ENCODE assay signal across 1 cellular context in genomic region chr3:139267300-139268246, GRCh38.
TF ChIP-seq lines count a peak whose summit lies in the region.

No MANE protein-coding gene starts in this region.

TF ChIP-seq in HepG2, 621 proteins besides CTCF, POLR2A, EP300 and RAD21 (continued from another document):
- peak; percentile 43; the same call in 1 of the 2 replicates for TF ChIP-seq HNF4G (IDR thresholded peaks at IDR 0.05; ENCODE audit: borderline replicate concordance, low read depth, low read length)
- no peak for TF ChIP-seq HNF4G (CRISPR knock-in tag; IDR thresholded peaks at IDR 0.05; ENCODE audit: borderline replicate concordance, low read depth)
- no peak for TF ChIP-seq ZNF256 (CRISPR knock-in tag; conservative IDR thresholded peaks at IDR 0.05)
- no peak for TF ChIP-seq TEAD3 (CRISPR knock-in tag; optimal IDR thresholded peaks at IDR 0.05; ENCODE audit: borderline replicate concordance)
- TF ChIP-seq YEATS4 (CRISPR knock-in tag; IDR thresholded peaks at IDR 0.05; ENCODE audit: borderline replicate concordance), result no peak
- no peak for TF ChIP-seq GATA4 (IDR thresholded peaks at IDR 0.05; ENCODE audit: borderline replicate concordance, low read depth)
- TF ChIP-seq REL (CRISPR knock-in tag; conservative IDR thresholded peaks at IDR 0.05), result no peak
- no peak for TF ChIP-seq ZNF878 (CRISPR knock-in tag; IDR thresholded peaks at IDR 0.05)
- TF ChIP-seq ELF3 (CRISPR knock-in tag; IDR thresholded peaks at IDR 0.05), result no peak
- TF ChIP-seq TAF1 (CRISPR knock-in tag; IDR thresholded peaks at IDR 0.05), result no peak
- TF ChIP-seq ZNF543 (CRISPR knock-in tag; IDR thresholded peaks at IDR 0.05), result no peak
- TF ChIP-seq ATF6 (CRISPR knock-in tag; conservative IDR thresholded peaks at IDR 0.05), result no peak
- TF ChIP-seq MBD4 (IDR thresholded peaks at IDR 0.05; ENCODE audit: borderline replicate concordance, low read length), result no peak
- no peak for TF ChIP-seq NR2F2 (IDR thresholded peaks at IDR 0.05; ENCODE audit: borderline replicate concordance, low read depth)
- TF ChIP-seq NFE2L1 (CRISPR knock-in tag; IDR thresholded peaks at IDR 0.05; ENCODE audit: borderline replicate concordance), result no peak
- no peak for TF ChIP-seq ZNF333 (CRISPR knock-in tag; IDR thresholded peaks at IDR 0.05; ENCODE audit: borderline replicate concordance)
- no peak for TF ChIP-seq TFDP1 (CRISPR knock-in tag; IDR thresholded peaks at IDR 0.05; ENCODE audit: borderline replicate concordance)
- TF ChIP-seq KLF6 (CRISPR knock-in tag; IDR thresholded peaks at IDR 0.05), result no peak
- no peak for TF ChIP-seq KDM1A (CRISPR knock-in tag; IDR thresholded peaks at IDR 0.05)
- TF ChIP-seq ZNF460 (CRISPR knock-in tag; IDR thresholded peaks at IDR 0.05; ENCODE audit: borderline replicate concordance), result no peak
- TF ChIP-seq IRX3 (CRISPR knock-in tag; IDR thresholded peaks at IDR 0.05; ENCODE audit: borderline replicate concordance, low read depth), result no peak
- no peak for TF ChIP-seq HDAC6 (IDR thresholded peaks at IDR 0.05; ENCODE audit: low read depth, low read length)
- TF ChIP-seq TFAP4 (IDR thresholded peaks at IDR 0.05; ENCODE audit: borderline replicate concordance, low read depth), result peak; percentile 45; the same call in 1 of the 2 replicates
- no peak for TF ChIP-seq MXD3 (CRISPR knock-in tag; IDR thresholded peaks at IDR 0.05)
- TF ChIP-seq HIC2 (CRISPR knock-in tag; IDR thresholded peaks at IDR 0.05; ENCODE audit: low read depth), result no peak
- peak; percentile 75; the same call in 1 of the 2 replicates for TF ChIP-seq ZBTB34 (CRISPR knock-in tag; IDR thresholded peaks at IDR 0.05)
- TF ChIP-seq CEBPZ (IDR thresholded peaks at IDR 0.05; ENCODE audit: low read length), result no peak
- TF ChIP-seq ZNF180 (CRISPR knock-in tag; IDR thresholded peaks at IDR 0.05; ENCODE audit: borderline replicate concordance, low read depth), result no peak
- no peak for TF ChIP-seq ZNF530 (CRISPR knock-in tag; IDR thresholded peaks at IDR 0.05; ENCODE audit: low read depth)
- TF ChIP-seq ZNF629 (CRISPR knock-in tag; conservative IDR thresholded peaks at IDR 0.05), result no peak
